In genomic region chr5:79229357-79230174, GRCh38 we compare ENCODE assay signal across 9 cellular contexts. TPM values are rescaled to one million over a fixed set of nuclear protein-coding genes. Genes with fewer than 3 reads are reported as not detected.
A peak's percentile ranks its signal among the peaks of the same experiment; 100 is the strongest.
DNase-seq lines count a peak whose midpoint lies in the region; ATAC-seq and TF ChIP-seq lines count a peak whose summit lies in the region.
"Had no signal": no experiment of that assay in that cellular context is flagged by ENCODE, and none has a peak within 500 bp of the region (broad histone marks: within the 10 kb centered on the region; RNA-seq: fewer than 3 reads in every experiment).

No MANE protein-coding gene starts in this region.

- peak overlapping the region; percentile 36 for H3K27ac Mint-ChIP-seq in activated CD4-positive, alpha-beta T cell treated with anti-CD3 and anti-CD28 coated beads, Interleukin-2, amount 10 ng/mL, durations not matched to agents 7 days and 5 days

- H3K9me3 ChIP-seq in mucosa of descending colon: no peaks in the 10 kb centered on the region
- H3K9me3 ChIP-seq: BLaER1 had no signal

- H3K4me3 Mint-ChIP-seq in activated CD4-positive, alpha-beta T cell treated with anti-CD3 and anti-CD28 coated beads, Interleukin-2, amount 10 ng/mL, durations not matched to agents 7 days and 5 days: no peak overlapping the region

- peaks cover 1% of the 10 kb centered on the region for H3K4me1 ChIP-seq in mucosa of descending colon (ENCODE audit: low read depth)
- H3K4me1 ChIP-seq: BLaER1 had no signal

- no peaks in the 10 kb centered on the region for H3K36me3 Mint-ChIP-seq in activated CD4-positive, alpha-beta T cell treated with anti-CD3 and anti-CD28 coated beads, Interleukin-2, amount 10 ng/mL, durations not matched to agents 7 days and 5 days (ENCODE audit: low read depth)

- H3K27me3 Mint-ChIP-seq in activated CD4-positive, alpha-beta T cell treated with anti-CD3 and anti-CD28 coated beads, Interleukin-2, amount 10 ng/mL, durations not matched to agents 7 days and 5 days: no peaks in the 10 kb centered on the region

- no peaks in the 10 kb centered on the region for H3K36me3 ChIP-seq in mucosa of descending colon (ENCODE audit: low read depth)
- H3K36me3 ChIP-seq: BLaER1 had no signal

- intact Hi-C loops in mucosa of descending colon (cut with DNase I, micrococcal nuclease): no loop called here

- peak; percentile 77 for ATAC-seq in HG02678 (IDR thresholded peaks at IDR 0.05; ENCODE audit: unreplicated experiment)
- peak; percentile 36 for ATAC-seq in mucosa of descending colon
- no peak for ATAC-seq in HG02970 (IDR thresholded peaks at IDR 0.05; ENCODE audit: low FRiP score, unreplicated experiment)

- H3K4me3 ChIP-seq in mucosa of descending colon: no peak overlapping the region
- H3K4me3 ChIP-seq: BLaER1 had no signal

- peaks cover 5% of the 10 kb centered on the region for H3K4me1 Mint-ChIP-seq in activated CD4-positive, alpha-beta T cell treated with anti-CD3 and anti-CD28 coated beads, Interleukin-2, amount 10 ng/mL, durations not matched to agents 7 days and 5 days

- CTCF ChIA-PET in activated CD4-positive, alpha-beta T cell treated with anti-CD3 and anti-CD28 coated beads, Interleukin-2, amount 10 ng/mL, durations not matched to agents 7 days and 5 days (lab: Charles Lee): interaction anchor here (1.1 kb wide), 1 partner anchor 11 kb away, joined by 3 read pairs; no protein-coding TSS in a partner anchor

- no peaks in the 10 kb centered on the region for H3K9me3 Mint-ChIP-seq in activated CD4-positive, alpha-beta T cell treated with anti-CD3 and anti-CD28 coated beads, Interleukin-2, amount 10 ng/mL, durations not matched to agents 7 days and 5 days

- no peak for TF ChIP-seq CTCF in mucosa of descending colon (IDR thresholded peaks at IDR 0.05)

- POLR2A ChIA-PET in activated CD4-positive, alpha-beta T cell treated with anti-CD3 and anti-CD28 coated beads, Interleukin-2, amount 10 ng/mL, durations not matched to agents 7 days and 5 days (lab: Charles Lee): no interaction called here

- peak; percentile 18 for DNase-seq in activated CD4-positive, alpha-beta T cell treated with anti-CD3 and anti-CD28 coated beads, Interleukin-2, amount 10 ng/mL, durations not matched to agents 7 days and 5 days
- no peak for DNase-seq in activated CD4-positive, alpha-beta T cell treated with anti-CD3 and anti-CD28 coated beads for 48 hours
- DNase-seq in OCI-M1 (lab: John Stamatoyannopoulos, UW): peak; percentile 21
- DNase-seq in mucosa of descending colon: no peak
- DNase-seq in NCI-H2029 treated with DMSO at 0.1 percent for 48 hours (lab: John Stamatoyannopoulos, UW): no peak
- DNase-seq in midbrain (lab: John Stamatoyannopoulos, UW): no peak

RNA-seq across cellular contexts. Expression of gene JMY, which starts 6.4 kb away (rescaled TPM):
- 1 to 10 TPM; 4.5 to 4.8 TPM for total RNA-seq in activated CD4-positive, alpha-beta T cell treated with anti-CD3 and anti-CD28 coated beads, Interleukin-2, amount 10 ng/mL, durations not matched to agents 7 days and 5 days
- total RNA-seq in mucosa of descending colon: 10 to 100 TPM in 1 of 3 donors, 1 to 10 TPM in 2; 6.4 to 55.9 (median 8.8) TPM

Comparison
In these comparisons a context has a peak if more than half of its experiments do, and no peak if none do; other contexts are left out.
1. DNase-seq: peak in activated CD4-positive, alpha-beta T cell treated with anti-CD3 and anti-CD28 coated beads, Interleukin-2, amount 10 ng/mL, durations not matched to agents 7 days and 5 days (single experiment) and OCI-M1 (single experiment); none in activated CD4-positive, alpha-beta T cell treated with anti-CD3 and anti-CD28 coated beads for 48 hours (single experiment), mucosa of descending colon (0 of 3), NCI-H2029 treated with DMSO at 0.1 percent for 48 hours (single experiment) and midbrain (single experiment).